ENCODE assay signal across 15 cellular contexts in the genomic region with DNA sequence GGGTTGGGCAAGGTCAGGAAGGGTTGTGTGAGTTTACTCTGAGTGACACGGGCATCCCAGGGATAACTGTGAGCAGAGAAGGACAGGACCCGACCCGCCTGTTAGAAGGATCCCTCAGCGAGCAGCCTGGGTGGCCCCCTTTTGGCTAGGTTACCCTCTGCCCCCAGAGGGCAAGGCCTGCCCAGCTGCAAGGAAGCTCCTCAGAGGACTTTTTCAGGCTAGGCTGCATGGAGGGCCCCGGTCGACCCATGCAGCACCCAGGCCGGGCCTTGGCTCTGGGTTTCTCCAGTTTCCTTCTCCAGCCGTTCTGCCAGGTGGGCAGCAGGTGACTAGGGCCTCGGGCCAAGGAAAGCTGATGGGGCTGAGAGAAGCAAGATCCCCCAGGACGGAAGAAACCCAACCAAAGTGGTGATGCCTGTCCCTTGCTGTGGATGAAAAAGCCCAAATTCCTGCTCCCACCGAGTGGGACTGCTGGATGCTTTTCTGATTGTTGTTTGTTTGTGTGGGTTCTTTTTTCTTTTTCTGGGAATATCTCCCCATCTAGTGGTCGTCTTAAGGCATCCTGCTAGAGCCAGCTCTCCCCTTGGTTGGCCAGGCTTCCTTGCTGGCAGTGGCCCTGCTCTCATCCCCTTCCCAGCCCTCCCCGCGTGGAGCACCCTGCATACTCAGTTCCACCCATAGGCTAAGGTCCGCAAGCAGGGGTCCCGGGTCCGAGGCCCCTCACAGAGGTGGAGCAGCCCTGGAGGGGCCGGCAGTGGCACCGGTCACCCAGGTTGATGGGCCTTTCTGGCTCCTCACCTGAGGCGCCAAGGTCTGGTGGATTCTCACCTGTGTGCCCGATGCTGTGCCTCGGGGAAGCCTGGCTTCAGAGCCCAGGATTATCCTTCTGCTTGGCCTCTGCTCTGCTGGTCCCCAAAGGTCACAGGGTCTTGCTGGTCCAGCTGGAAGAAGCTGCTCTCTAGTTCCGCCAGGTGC. TPM values are rescaled to one million over a fixed set of nuclear protein-coding genes. Genes with fewer than 3 reads are reported as not detected.
DNase-seq lines count a peak whose midpoint lies in the region; ATAC-seq and TF ChIP-seq lines count a peak whose summit lies in the region.
"Had no signal": no experiment of that assay in that cellular context is flagged by ENCODE, and none has a peak within 500 bp of the region (broad histone marks: within the 10 kb centered on the region; RNA-seq: fewer than 3 reads in every experiment).

No MANE protein-coding gene starts in this region.

- peak; percentile 11 for TF ChIP-seq CTCF in osteocyte (IDR thresholded peaks at IDR 0.05)
- no peak for TF ChIP-seq CTCF in nephron progenitor cell (IDR thresholded peaks at IDR 0.05)

- H3K4me1 Mint-ChIP-seq in osteocyte (ENCODE audit: unreplicated experiment), result no peaks in the 10 kb centered on the region
- peaks cover 29% of the 10 kb centered on the region for H3K4me1 Mint-ChIP-seq in nephron progenitor cell

- H3K27me3 Mint-ChIP-seq in osteocyte (ENCODE audit: unreplicated experiment), result peaks cover 4% of the 10 kb centered on the region
- peaks cover 52% of the 10 kb centered on the region for H3K27me3 Mint-ChIP-seq in nephron progenitor cell (ENCODE audit: low read depth, poor library complexity)
- H3K27me3 Mint-ChIP-seq: activated CD4-positive, alpha-beta memory T cell treated with anti-CD3 and anti-CD28 coated beads for 36 hours had no signal

- no peak for ATAC-seq in HG03025 (IDR thresholded peaks at IDR 0.05; ENCODE audit: low FRiP score, unreplicated experiment)
- ATAC-seq: left cardiac atrium had no signal

- H3K36me3 Mint-ChIP-seq in osteocyte (ENCODE audit: unreplicated experiment), result no peaks in the 10 kb centered on the region
- no peaks in the 10 kb centered on the region for H3K36me3 Mint-ChIP-seq in nephron progenitor cell (ENCODE audit: low read depth)
- H3K36me3 Mint-ChIP-seq: activated CD4-positive, alpha-beta memory T cell treated with anti-CD3 and anti-CD28 coated beads for 36 hours had no signal

- H3K4me3 Mint-ChIP-seq in osteocyte (ENCODE audit: unreplicated experiment), result no peak overlapping the region
- no peak overlapping the region for H3K4me3 Mint-ChIP-seq in nephron progenitor cell

- DNase-seq in NCI-H2227 (lab: John Stamatoyannopoulos, UW; ENCODE audit: unreplicated experiment), result peak; percentile 5
- no peak for DNase-seq in NCI-H2227 treated with DMSO at 0.1 percent for 48 hours (lab: John Stamatoyannopoulos, UW)
- peak; percentile 6 for DNase-seq in HT-29 (ENCODE audit: low spot score)
- DNase-seq in cerebellum (ENCODE audit: low spot score), result peak; percentile 4
- no peak for DNase-seq in osteocyte (ENCODE audit: extremely low spot score, unreplicated experiment)
- DNase-seq in nephron progenitor cell, result no peak
- no peak for DNase-seq in DMS153 (lab: John Stamatoyannopoulos, UW)
- DNase-seq: activated naive CD4-positive, alpha-beta T cell treated with anti-CD3 and anti-CD28 coated beads, Interleukin-2, amount 50 U/mL, for 16 hours; HFFc6; left cardiac atrium; T-helper 2 cell; transverse colon had no signal

- H3K27ac Mint-ChIP-seq in osteocyte (ENCODE audit: unreplicated experiment), result no peak overlapping the region
- no peak overlapping the region for H3K27ac Mint-ChIP-seq in nephron progenitor cell
- H3K27ac Mint-ChIP-seq: activated CD4-positive, alpha-beta memory T cell treated with anti-CD3 and anti-CD28 coated beads for 36 hours; HFFc6 had no signal

- H3K9me3 Mint-ChIP-seq in osteocyte (ENCODE audit: unreplicated experiment) (no peaks in the 10 kb centered on the region), nephron progenitor cell (peaks cover 58% of the 10 kb centered on the region)
- H3K9me3 Mint-ChIP-seq: activated CD4-positive, alpha-beta memory T cell treated with anti-CD3 and anti-CD28 coated beads for 36 hours; HFFc6 had no signal

RNA-seq across cellular contexts. Expression of a gene that starts 1.8 kb away (rescaled TPM):
- not detected in 2 replicates for total RNA-seq in HT-29 (2014; rRNA removed; shearing (Covaris generic))
- total RNA-seq in cerebellum, result 1.5 TPM
- total RNA-seq in osteocyte, result 0.05 TPM in 2 replicates

RNA-seq across cellular contexts. Expression of a gene that starts 11.9 kb away (rescaled TPM):
- total RNA-seq in HT-29 (2014; rRNA removed; shearing (Covaris generic)), result not detected in 2 replicates
- not detected for total RNA-seq in cerebellum
- total RNA-seq in osteocyte, result not detected in 2 replicates
- total RNA-seq: activated CD4-positive, alpha-beta memory T cell treated with anti-CD3 and anti-CD28 coated beads for 36 hours; dermis microvascular lymphatic vessel endothelial cell; HFFc6; left cardiac atrium; transverse colon had no signal

RNA-seq across cellular contexts. Expression of a gene that starts 32.8 kb away (rescaled TPM):
- 7.3 and 9.8 TPM in 2 replicates for total RNA-seq in HT-29 (2014; rRNA removed; shearing (Covaris generic))
- 1.3 TPM for total RNA-seq in cerebellum
- total RNA-seq in osteocyte, result 2.5 TPM in 2 replicates

RNA-seq across cellular contexts. Expression of a gene that starts 57.3 kb away (rescaled TPM):
- 75.1 and 85.6 TPM in 2 replicates for total RNA-seq in HT-29 (2014; rRNA removed; shearing (Covaris generic))
- total RNA-seq in cerebellum, result 8.7 TPM
- 55.7 and 60.3 TPM in 2 replicates for total RNA-seq in osteocyte

Comparison
In these comparisons a context has a peak if more than half of its experiments do, and no peak if none do; other contexts are left out.
1. DNase-seq: peak in NCI-H2227 (single experiment), HT-29 (single experiment) and cerebellum (single experiment); none in NCI-H2227 treated with DMSO at 0.1 percent for 48 hours (single experiment), osteocyte (single experiment), nephron progenitor cell (single experiment) and DMS153 (single experiment).